8 cellular contexts compared by ENCODE assay signal in the genomic region with DNA sequence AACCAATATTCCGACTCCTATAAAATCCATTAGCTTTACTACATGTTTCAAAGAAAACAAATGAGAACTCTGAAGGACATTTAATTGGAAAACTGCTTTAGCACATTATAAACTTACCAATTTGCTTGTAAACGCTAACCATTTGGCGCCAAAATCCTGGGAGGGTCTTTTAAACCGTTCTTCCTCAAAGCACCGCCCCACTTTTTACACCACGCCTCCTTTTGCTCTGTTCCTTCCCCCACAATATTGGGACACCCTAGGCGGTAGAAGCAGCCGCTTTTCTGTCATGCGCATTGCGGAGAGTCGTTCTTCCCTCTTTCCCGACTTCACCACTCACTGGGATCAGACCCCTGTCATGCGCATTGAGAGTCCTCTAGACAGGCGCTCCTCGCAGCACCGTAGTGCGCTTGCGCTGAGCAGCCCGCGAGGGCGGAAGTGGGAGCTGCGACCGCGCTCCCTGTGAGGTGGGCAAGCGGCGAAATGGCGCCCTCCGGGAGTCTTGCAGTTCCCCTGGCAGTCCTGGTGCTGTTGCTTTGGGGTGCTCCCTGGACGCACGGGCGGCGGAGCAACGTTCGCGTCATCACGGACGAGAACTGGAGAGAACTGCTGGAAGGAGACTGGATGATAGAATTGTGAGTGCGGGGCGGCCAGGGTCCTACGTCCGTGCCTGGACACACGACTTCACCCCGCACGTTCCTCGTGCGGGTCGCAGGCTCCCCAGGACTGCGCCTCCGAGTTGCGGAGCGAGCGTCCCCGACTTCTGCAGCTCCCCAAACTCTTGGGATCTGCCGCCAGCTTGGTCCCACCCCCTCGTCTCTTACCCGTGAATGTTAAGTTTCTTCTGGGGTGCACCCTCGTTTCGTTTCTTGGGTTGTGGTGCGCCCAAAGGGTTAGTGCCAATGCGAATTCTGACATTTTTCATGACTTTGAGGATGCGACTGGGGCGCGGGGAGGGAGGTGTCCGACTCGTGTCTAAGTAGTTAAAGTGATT. TPM values are rescaled to one million over a fixed set of nuclear protein-coding genes. Genes with fewer than 3 reads are reported as not detected.
DNase-seq lines count a peak whose midpoint lies in the region; ATAC-seq and TF ChIP-seq lines count a peak whose summit lies in the region.

A gene with protein sequence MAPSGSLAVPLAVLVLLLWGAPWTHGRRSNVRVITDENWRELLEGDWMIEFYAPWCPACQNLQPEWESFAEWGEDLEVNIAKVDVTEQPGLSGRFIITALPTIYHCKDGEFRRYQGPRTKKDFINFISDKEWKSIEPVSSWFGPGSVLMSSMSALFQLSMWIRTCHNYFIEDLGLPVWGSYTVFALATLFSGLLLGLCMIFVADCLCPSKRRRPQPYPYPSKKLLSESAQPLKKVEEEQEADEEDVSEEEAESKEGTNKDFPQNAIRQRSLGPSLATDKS (plus strand): TSS at position 435 of the 991 bp plus-strand sequence. CDS start 46 bp downstream, at position 481.

- H3K27me3 ChIP-seq in thoracic aorta (replicated peaks; ENCODE audit: insufficient read depth) = no peaks in the 10 kb centered on the region

- POLR2A ChIA-PET in activated naive CD8-positive, alpha-beta T cell treated with anti-CD3 and anti-CD28 coated beads, Interleukin-2, amount 10 ng/mL, durations not matched to agents 7 days and 5 days (lab: Charles Lee) = interaction anchor here (1.0 to 1.3 kb wide), 3 partner anchors 20 to 621 kb away, joined by 3 to 4 read pairs (median 3); a partner anchor contains a TSS

- H3K27ac ChIP-seq in thoracic aorta = peak within 1 kb of the TSS; percentile 70 to 81

- no peaks in the 10 kb centered on the region for H3K9me3 ChIP-seq in thoracic aorta

- H3K9me3 Mint-ChIP-seq in activated naive CD8-positive, alpha-beta T cell treated with anti-CD3 and anti-CD28 coated beads, Interleukin-2, amount 10 ng/mL, durations not matched to agents 7 days and 5 days = no peaks in the 10 kb centered on the region
- H3K9me3 Mint-ChIP-seq in osteocyte (ENCODE audit: unreplicated experiment) = no peaks in the 10 kb centered on the region

- peaks cover 9% of the 10 kb centered on the region for H3K36me3 Mint-ChIP-seq in activated naive CD8-positive, alpha-beta T cell treated with anti-CD3 and anti-CD28 coated beads, Interleukin-2, amount 10 ng/mL, durations not matched to agents 7 days and 5 days
- peaks cover under 1% of the 10 kb centered on the region for H3K36me3 Mint-ChIP-seq in osteocyte (ENCODE audit: unreplicated experiment)

- no peaks in the 10 kb centered on the region for H3K27me3 Mint-ChIP-seq in activated naive CD8-positive, alpha-beta T cell treated with anti-CD3 and anti-CD28 coated beads, Interleukin-2, amount 10 ng/mL, durations not matched to agents 7 days and 5 days
- no peaks in the 10 kb centered on the region for H3K27me3 Mint-ChIP-seq in osteocyte (ENCODE audit: unreplicated experiment)

- TF ChIP-seq CTCF in GM12865 (IDR thresholded peaks at IDR 0.05; ENCODE audit: insufficient read depth, low read depth, low read length, missing control alignments) = peak; percentile 0
- no peak for TF ChIP-seq CTCF in osteocyte (IDR thresholded peaks at IDR 0.05)
- peak; percentile 6 for TF ChIP-seq CTCF in thoracic aorta (IDR thresholded peaks at IDR 0.05)

- peaks cover 19% of the 10 kb centered on the region for H3K4me1 Mint-ChIP-seq in activated naive CD8-positive, alpha-beta T cell treated with anti-CD3 and anti-CD28 coated beads, Interleukin-2, amount 10 ng/mL, durations not matched to agents 7 days and 5 days
- H3K4me1 Mint-ChIP-seq in osteocyte (ENCODE audit: unreplicated experiment) = peaks cover 18% of the 10 kb centered on the region

- no peak within 1 kb of the TSS for H3K27ac Mint-ChIP-seq in activated naive CD8-positive, alpha-beta T cell treated with anti-CD3 and anti-CD28 coated beads, Interleukin-2, amount 10 ng/mL, durations not matched to agents 7 days and 5 days
- H3K27ac Mint-ChIP-seq in osteocyte (ENCODE audit: unreplicated experiment) = no peak within 1 kb of the TSS

- ATAC-seq in HG02678 (IDR thresholded peaks at IDR 0.05; ENCODE audit: unreplicated experiment) = peak; percentile 86
- ATAC-seq in activated naive CD8-positive, alpha-beta T cell treated with anti-CD3 and anti-CD28 coated beads, Interleukin-2, amount 10 ng/mL, durations not matched to agents 7 days and 5 days (ENCODE audit: low read depth) = peak; percentile 95
- peak; percentile 100 for ATAC-seq in thoracic aorta (ENCODE audit: insufficient number of reproducible peaks, low FRiP score, low read depth)

- peak; percentile 98 for DNase-seq in GM12865 (ENCODE audit: low read depth)
- DNase-seq in NCI-H1105 treated with DMSO at 0.1 percent for 48 hours (lab: John Stamatoyannopoulos, UW) = peak; percentile 99
- peak; percentile 90 for DNase-seq in SKM-1 treated with dmso at 0.1 percent for 144 hours (lab: John Stamatoyannopoulos, UW; ENCODE audit: unreplicated experiment)
- DNase-seq in activated naive CD8-positive, alpha-beta T cell treated with anti-CD3 and anti-CD28 coated beads, Interleukin-2, amount 10 ng/mL, durations not matched to agents 7 days and 5 days = peak; percentile 90
- peak; percentile 89 to 98 (median 95) for DNase-seq in head of caudate nucleus
- peak; percentile 99 for DNase-seq in osteocyte (ENCODE audit: extremely low spot score, unreplicated experiment)
- DNase-seq in thoracic aorta (ENCODE audit: low spot score) = peak; percentile 79

- intact Hi-C loops in head of caudate nucleus (cut with DNase I) = no loop called here

- no peaks in the 10 kb centered on the region for H3K36me3 ChIP-seq in thoracic aorta

- no peak within 1 kb of the TSS for H3K4me3 Mint-ChIP-seq in activated naive CD8-positive, alpha-beta T cell treated with anti-CD3 and anti-CD28 coated beads, Interleukin-2, amount 10 ng/mL, durations not matched to agents 7 days and 5 days
- no peak within 1 kb of the TSS for H3K4me3 Mint-ChIP-seq in osteocyte (ENCODE audit: unreplicated experiment)

- H3K4me1 ChIP-seq in thoracic aorta (ENCODE audit: control insufficient read depth in 1 of 2, low read depth in 2 of 2) = peaks cover 23 to 32% of the 10 kb centered on the region in 2 donors

- peak within 1 kb of the TSS; percentile 86 for H3K4me3 ChIP-seq in GM12865 (ENCODE audit: low read depth, low read length)
- H3K4me3 ChIP-seq in thoracic aorta = peak within 1 kb of the TSS; percentile 92

RNA-seq across cellular contexts. Expression of the gene that starts here (rescaled TPM):
- total RNA-seq in activated naive CD8-positive, alpha-beta T cell treated with anti-CD3 and anti-CD28 coated beads, Interleukin-2, amount 10 ng/mL, durations not matched to agents 7 days and 5 days = 10 to 100 TPM; 43.3 to 44.6 TPM
- 29.8 and 29.9 TPM in 2 replicates for total RNA-seq in osteocyte
- total RNA-seq in thoracic aorta = 10 to 100 TPM; 25.6 to 34.6 TPM

Comparison
In these comparisons a context has a peak if more than half of its experiments do, and no peak if none do; other contexts are left out.
1. Peak in every context shown above with its lines: DNase-seq, ATAC-seq, H3K4me3 ChIP-seq and H3K27ac ChIP-seq.